Comparison of ENCODE assay signal across 16 cellular contexts in the genomic region with DNA sequence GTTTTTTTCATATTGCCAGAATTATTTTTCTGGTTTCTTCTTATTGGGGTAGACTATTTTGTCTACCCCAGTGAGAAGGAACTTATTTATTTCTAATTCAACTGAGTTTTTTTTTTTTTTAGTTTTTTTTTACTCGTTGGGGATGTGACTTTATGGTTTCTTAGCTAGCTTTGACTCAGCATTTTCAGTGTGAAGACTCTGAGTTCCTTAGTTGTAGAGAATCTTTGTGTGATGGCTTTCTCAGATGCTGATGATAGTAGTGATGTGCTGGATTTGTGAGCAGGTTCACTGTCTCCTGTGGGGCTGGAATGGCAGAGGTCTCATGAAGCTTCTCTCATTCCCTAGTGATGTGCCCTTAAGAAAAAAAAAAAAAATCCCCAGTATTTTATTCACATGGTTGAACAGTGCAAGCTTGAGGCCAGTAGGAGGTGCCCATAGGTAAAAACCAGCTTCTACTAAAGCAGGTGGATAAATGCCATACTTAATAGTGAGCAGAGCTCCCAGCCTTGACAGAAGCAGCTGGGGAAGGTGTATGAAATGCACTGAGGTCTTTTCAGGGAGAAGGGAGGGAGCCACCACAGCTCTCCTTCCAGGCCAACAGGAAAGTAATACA.
DNase-seq lines count a peak whose midpoint lies in the region; ATAC-seq and TF ChIP-seq lines count a peak whose summit lies in the region.
"Had no signal": no experiment of that assay in that cellular context is flagged by ENCODE, and none has a peak within 500 bp of the region (broad histone marks: within the 10 kb centered on the region; RNA-seq: fewer than 3 reads in every experiment).

No MANE protein-coding gene starts in this region.

- H2AFZ ChIP-seq in neuronal stem cell (ENCODE audit: low read length) = no peak overlapping the region

- H4K91ac ChIP-seq in neuronal stem cell (ENCODE audit: low read depth, low read length, poor library complexity) = no peak overlapping the region

- no peak overlapping the region for H3K9ac ChIP-seq in neuronal stem cell (ENCODE audit: low read depth, low read length, poor library complexity)

- no peak overlapping the region for H3K4me2 ChIP-seq in neuronal stem cell (ENCODE audit: insufficient read depth, low read length, poor library complexity, severe bottlenecking)

- no peak overlapping the region for H3K23ac ChIP-seq in neuronal stem cell (ENCODE audit: low read depth, low read length, poor library complexity)

- ATAC-seq in GM18868 (IDR thresholded peaks at IDR 0.05; ENCODE audit: unreplicated experiment) = peak; percentile 60
- peak; percentile 60 for ATAC-seq in left lung
- ATAC-seq in Right ventricle myocardium superior (ENCODE audit: poor library complexity) = no peak

- no peak overlapping the region for H2BK15ac ChIP-seq in neuronal stem cell (ENCODE audit: low read length)

- no peak overlapping the region for H2AK5ac ChIP-seq in neuronal stem cell (ENCODE audit: low read depth, low read length)

- H3K4ac ChIP-seq in neuronal stem cell (ENCODE audit: low read length) = no peak overlapping the region

- no peak overlapping the region for H3K18ac ChIP-seq in neuronal stem cell (ENCODE audit: low read length)

- WGBS in neuronal stem cell (ENCODE audit: extremely low coverage in 2 of 2, insufficient read length in 2 of 2, insufficient replicate concordance in 1 of 2), 2 donors = no CpG with 5 or more reads among the region's 1 CpG

- peak; percentile 42 for DNase-seq in HT-29 (ENCODE audit: low spot score)
- DNase-seq in SW480 (ENCODE audit: low spot score) = peak; percentile 55
- no peak for DNase-seq in left lung
- DNase-seq in KBM-7 = no peak
- DNase-seq in NCI-H2227 treated with DMSO at 0.1 percent for 48 hours (lab: John Stamatoyannopoulos, UW) = no peak
- no peak for DNase-seq in Right ventricle myocardium superior
- DNase-seq in neuronal stem cell (ENCODE audit: low spot score) = no peak
- DNase-seq: activated CD8-positive, alpha-beta memory T cell treated with anti-CD3 and anti-CD28 coated beads for 24 hours; amniotic stem cell; erythroblast; islet precursor cell; midbrain; NCI-H1092 treated with DMSO at 0.1 percent for 48 hours; NCI-H446; occipital lobe had no signal

- H3K4me3 ChIP-seq in left lung (no peak overlapping the region), neuronal stem cell (ENCODE audit: low read length in 2 of 2) (no peak overlapping the region)

- H3K9me3 ChIP-seq in left lung = no peaks in the 10 kb centered on the region
- peaks cover 0 to 13% of the 10 kb centered on the region in 2 donors for H3K9me3 ChIP-seq in neuronal stem cell (replicated peaks in 1 of 2; ENCODE audit: control insufficient read depth in 2 of 2, insufficient read depth in 1 of 2, low read depth in 1 of 2, low read length in 2 of 2)

- H2BK12ac ChIP-seq in neuronal stem cell (ENCODE audit: low read length) = no peak overlapping the region

- H3K14ac ChIP-seq in neuronal stem cell (ENCODE audit: low read length) = no peak overlapping the region

- H2BK120ac ChIP-seq in neuronal stem cell (ENCODE audit: low read depth, low read length) = no peak overlapping the region

- intact Hi-C loops in left lung (cut with DNase I) = no loop called here
- intact Hi-C loops in Right ventricle myocardium superior (cut with DNase I) = no loop called here

- H3K36me3 ChIP-seq in left lung = peaks cover 0 to 13% of the 10 kb centered on the region in 2 donors
- H3K36me3 ChIP-seq in neuronal stem cell (replicated peaks in 1 of 2; ENCODE audit: control insufficient read depth in 2 of 2, insufficient read depth in 2 of 2, low read length in 2 of 2) = peaks cover 3 to 23% of the 10 kb centered on the region in 2 donors

- in situ Hi-C loops in KBM-7 (cut with MboI; ENCODE audit: low pct_unique_long_range_greater_than_20kb, low sequenced_read_pairs) = no loop called here

- H3K27ac ChIP-seq in left lung (no peak overlapping the region), neuronal stem cell (replicated peaks; ENCODE audit: low read length) (no peak overlapping the region)

- H2BK5ac ChIP-seq in neuronal stem cell (ENCODE audit: low read length) = no peak overlapping the region

- no peak overlapping the region for H4K8ac ChIP-seq in neuronal stem cell (ENCODE audit: low read depth, low read length)

- H3K27me3 ChIP-seq in left lung (no peaks in the 10 kb centered on the region), neuronal stem cell (ENCODE audit: control insufficient read depth in 3 of 3, insufficient read depth in 3 of 3, low read depth in 1 of 3, low read length in 3 of 3) (no peaks in the 10 kb centered on the region)

- no peaks in the 10 kb centered on the region for H3K79me1 ChIP-seq in neuronal stem cell (ENCODE audit: low read depth, low read length)

- no peak for TF ChIP-seq CTCF in left lung (IDR thresholded peaks at IDR 0.05)

- no peaks in the 10 kb centered on the region for H3K4me1 ChIP-seq in left lung
- no peaks in the 10 kb centered on the region for H3K4me1 ChIP-seq in neuronal stem cell (ENCODE audit: control insufficient read depth in 2 of 2, insufficient read depth in 1 of 2, low read depth in 1 of 2, low read length in 2 of 2)

Comparison
In these comparisons a context has a peak if more than half of its experiments do, and no peak if none do; other contexts are left out.
1. DNase-seq: peak in HT-29 (single experiment) and SW480 (single experiment); none in left lung (0 of 2), KBM-7 (single experiment), NCI-H2227 treated with DMSO at 0.1 percent for 48 hours (single experiment), Right ventricle myocardium superior (single experiment) and neuronal stem cell (single experiment).